ENCODE assay signal across 19 cellular contexts in the genomic region with DNA sequence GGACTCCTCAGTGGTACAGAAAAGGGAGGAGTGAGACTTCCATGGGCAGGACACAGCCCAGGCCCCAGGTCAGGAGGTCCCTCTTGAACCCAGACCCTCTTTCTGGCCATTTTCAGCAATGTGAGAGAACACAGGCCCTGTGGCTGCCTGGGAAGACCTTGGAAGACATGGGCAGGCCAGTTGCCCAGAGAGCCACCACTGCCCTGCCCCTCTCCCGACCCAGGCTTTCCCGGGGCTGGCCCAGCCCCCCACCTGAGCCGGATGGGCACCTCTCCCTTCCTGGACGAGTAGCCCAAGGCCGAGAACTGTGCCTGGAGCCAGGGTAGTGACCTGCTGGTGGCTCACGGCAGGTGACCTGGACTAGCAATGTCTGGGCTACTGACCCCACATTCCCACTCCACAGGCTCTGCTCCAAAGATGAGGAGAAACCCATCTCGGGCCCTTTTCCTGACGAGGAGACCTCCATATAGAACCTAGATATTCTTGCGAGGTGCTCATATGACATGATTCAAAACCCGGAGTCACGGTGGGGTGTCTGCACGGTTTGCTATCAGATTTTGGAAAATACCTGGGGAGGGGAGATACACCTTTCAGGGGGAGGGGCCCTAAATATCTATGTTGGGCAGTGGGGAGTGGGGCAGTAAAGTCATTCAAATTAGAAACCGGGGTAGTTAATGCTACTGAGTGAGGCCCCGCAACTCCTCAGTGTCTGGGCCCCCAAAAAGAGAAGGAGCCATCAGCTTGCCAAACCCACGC. TPM values are rescaled to one million over a fixed set of nuclear protein-coding genes. Genes with fewer than 3 reads are reported as not detected.
DNase-seq lines count a peak whose midpoint lies in the region; ATAC-seq and TF ChIP-seq lines count a peak whose summit lies in the region.
"Had no signal": no experiment of that assay in that cellular context is flagged by ENCODE, and none has a peak within 500 bp of the region (broad histone marks: within the 10 kb centered on the region; RNA-seq: fewer than 3 reads in every experiment).

No MANE protein-coding gene starts in this region.

- no peak overlapping the region for H3K4me3 ChIP-seq in right atrium auricular region
- H3K4me3 ChIP-seq: A549; BLaER1 treated with 17β-estradiol and CSF1 and Interleukin-3, amounts not matched to agents 10 nM and 100 nM; GM12878; GM23338 had no signal

- no peaks in the 10 kb centered on the region for H3K36me3 ChIP-seq in right atrium auricular region
- H3K36me3 ChIP-seq: BLaER1 treated with 17β-estradiol and CSF1 and Interleukin-3, amounts not matched to agents 10 nM and 100 nM had no signal

- H3K27me3 ChIP-seq in right atrium auricular region, result no peaks in the 10 kb centered on the region
- H3K27me3 ChIP-seq: BLaER1 treated with 17β-estradiol and CSF1 and Interleukin-3, amounts not matched to agents 10 nM and 100 nM had no signal

- H3K4me1 ChIP-seq in right atrium auricular region, result no peaks in the 10 kb centered on the region
- H3K4me1 ChIP-seq: A549; BLaER1 treated with 17β-estradiol and CSF1 and Interleukin-3, amounts not matched to agents 10 nM and 100 nM had no signal

- ATAC-seq in Right ventricle myocardium inferior, result no peak
- no peak for ATAC-seq in left lobe of liver
- ATAC-seq: A549, GM12878, GM23338 had no signal

- intact Hi-C loops in Right ventricle myocardium inferior (cut with DNase I) (no loop called here), posterior vena cava (cut with DNase I) (no loop called here)

- TF ChIP-seq CTCF in right atrium auricular region (IDR thresholded peaks at IDR 0.05), result no peak

- peak; percentile 48 for DNase-seq in right atrium auricular region (ENCODE audit: low spot score)
- DNase-seq in Right ventricle myocardium inferior (ENCODE audit: missing footprints), result no peak
- DNase-seq in left lobe of liver (ENCODE audit: low spot score), result peak; percentile 28
- peak; percentile 43 for DNase-seq in posterior vena cava (ENCODE audit: low spot score)
- DNase-seq in mucosa of gallbladder (ENCODE audit: low spot score), result no peak
- DNase-seq in DMS 273 treated with DMSO at 0.1 percent for 48 hours (lab: John Stamatoyannopoulos, UW), result no peak
- DNase-seq in anterior cingulate cortex (lab: John Stamatoyannopoulos, UW), result no peak
- DNase-seq in NCI-H82 treated with DMSO at 0.1 percent for 48 hours (lab: John Stamatoyannopoulos, UW; ENCODE audit: unreplicated experiment), result no peak
- DNase-seq: DND-41, NCI-H1417, NCI-H1930, NCI-H2171, NCI-H446, NCI-H69 had no signal

- peaks cover 0 to 22% of the 10 kb centered on the region in 2 donors for H3K9me3 ChIP-seq in right atrium auricular region

- H3K27ac ChIP-seq in right atrium auricular region, result no peak overlapping the region
- H3K27ac ChIP-seq: A549; BLaER1 treated with 17β-estradiol and CSF1 and Interleukin-3, amounts not matched to agents 10 nM and 100 nM; RWPE1 had no signal

RNA-seq across cellular contexts. Expression of gene ZNF354C, which starts 59.4 kb away (rescaled TPM):
- total RNA-seq in right atrium auricular region (1 to 10 TPM; 2.4 to 2.7 TPM), Right ventricle myocardium inferior (4.7 TPM), left lobe of liver (1.3 TPM), posterior vena cava (1 to 10 TPM; 6.3 to 6.7 TPM), mucosa of gallbladder (6.9 TPM)

Comparison
In these comparisons a context has a peak if more than half of its experiments do, and no peak if none do; other contexts are left out.
1. DNase-seq: peak in right atrium auricular region (single experiment), left lobe of liver (single experiment) and posterior vena cava (single experiment); none in Right ventricle myocardium inferior (single experiment), mucosa of gallbladder (single experiment), DMS 273 treated with DMSO at 0.1 percent for 48 hours (single experiment), anterior cingulate cortex (0 of 58) and NCI-H82 treated with DMSO at 0.1 percent for 48 hours (single experiment).